15 cellular contexts compared by ENCODE assay signal in the genomic region with DNA sequence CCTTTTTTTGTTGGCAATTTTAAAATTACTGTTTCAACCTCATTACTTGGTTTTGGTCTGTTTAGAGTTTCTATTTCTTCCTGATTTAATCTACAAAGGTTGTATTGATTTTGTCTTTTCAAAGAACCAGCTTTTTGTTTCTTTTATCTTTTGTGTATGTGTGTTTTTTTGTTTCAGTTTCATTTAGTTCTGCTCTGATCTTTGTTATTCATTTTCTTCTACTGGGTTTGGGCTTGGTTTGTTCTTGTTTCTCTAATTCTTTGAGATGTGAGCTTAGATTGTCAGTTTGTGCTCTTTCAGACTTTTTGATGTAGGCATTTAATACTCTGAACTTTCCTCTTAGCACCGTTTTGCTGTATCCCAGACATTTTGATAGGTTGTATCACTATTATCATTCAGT.
"Had no signal": no experiment of that assay in that cellular context is flagged by ENCODE, and none has a peak within 500 bp of the region (broad histone marks: within the 10 kb centered on the region; RNA-seq: fewer than 3 reads in every experiment).

No MANE protein-coding gene starts in this region.

- H3K27ac Mint-ChIP-seq: activated B cell treated with CpG ODN at 0.5 μM for 24 hours, mesothelial cell of epicardium had no signal

- H3K27me3 ChIP-seq: colonic mucosa, right atrium auricular region had no signal

- H3K4me3 ChIP-seq: cardiac muscle cell, colonic mucosa, esophagus squamous epithelium, lower lobe of right lung, right atrium auricular region, SK-N-MC, tibial nerve had no signal

- H3K36me3 Mint-ChIP-seq: mesothelial cell of epicardium had no signal

- DNase-seq: activated B cell treated with CpG ODN at 0.5 μM for 24 hours; activated CD8-positive, alpha-beta memory T cell treated with anti-CD3 and anti-CD28 coated beads for 24 hours; colonic mucosa; esophagus squamous epithelium; foreskin fibroblast; glutamatergic neuron; lower lobe of right lung; small intestine had no signal

- H3K9me3 ChIP-seq: colonic mucosa, neutrophil had no signal

- H3K4me1 Mint-ChIP-seq: activated B cell treated with CpG ODN at 0.5 μM for 24 hours, mesothelial cell of epicardium had no signal

- H3K4me3 Mint-ChIP-seq: activated B cell treated with CpG ODN at 0.5 μM for 24 hours, mesothelial cell of epicardium had no signal

- ATAC-seq: lower lobe of right lung, Right ventricle myocardium inferior had no signal

- H3K4me1 ChIP-seq: colonic mucosa, esophagus squamous epithelium, lower lobe of right lung, right atrium auricular region, tibial nerve had no signal

- H3K36me3 ChIP-seq: cardiac muscle cell, colonic mucosa, esophagus squamous epithelium, lower lobe of right lung, neutrophil, right atrium auricular region, tibial nerve had no signal
